ENCODE assay signal across 19 cellular contexts in genomic region chr1:165793951-165794350, GRCh38. TPM values are rescaled to one million over a fixed set of nuclear protein-coding genes. Genes with fewer than 3 reads are reported as not detected.
DNase-seq lines count a peak whose midpoint lies in the region; ATAC-seq and TF ChIP-seq lines count a peak whose summit lies in the region.
"Had no signal": no experiment of that assay in that cellular context is flagged by ENCODE, and none has a peak within 500 bp of the region (broad histone marks: within the 10 kb centered on the region; RNA-seq: fewer than 3 reads in every experiment).

No MANE protein-coding gene starts in this region.

- H3K36me3 Mint-ChIP-seq in MCF 10A (ENCODE audit: insufficient read depth, unreplicated experiment) = peaks cover 4% of the 10 kb centered on the region
- H3K36me3 Mint-ChIP-seq: CD4-positive, CD25-positive, alpha-beta regulatory T cell had no signal

- no TSS peak for BruUV-seq in MCF 10A (replicated peaks; lab: Mats Ljungman, UMichigan)

- no peak overlapping the region for H3K27ac Mint-ChIP-seq in MCF 10A (ENCODE audit: low read depth, unreplicated experiment)
- H3K27ac Mint-ChIP-seq: B cell; CD4-positive, CD25-positive, alpha-beta regulatory T cell had no signal

- H3K4me3 ChIP-seq in breast epithelium (no peak overlapping the region), smooth muscle cell (no peak overlapping the region)
- H3K4me3 ChIP-seq: Peyer's patch had no signal

- H3K27me3 ChIP-seq in breast epithelium (no peaks in the 10 kb centered on the region), smooth muscle cell (ENCODE audit: low read depth) (no peaks in the 10 kb centered on the region)
- H3K27me3 ChIP-seq: Peyer's patch had no signal

- no peaks in the 10 kb centered on the region for H3K4me1 Mint-ChIP-seq in MCF 10A (ENCODE audit: insufficient read depth, unreplicated experiment)
- H3K4me1 Mint-ChIP-seq: B cell; CD4-positive, CD25-positive, alpha-beta regulatory T cell had no signal

- no peaks in the 10 kb centered on the region for H3K4me1 ChIP-seq in breast epithelium
- no peaks in the 10 kb centered on the region for H3K4me1 ChIP-seq in smooth muscle cell (ENCODE audit: low read depth)
- H3K4me1 ChIP-seq: Peyer's patch had no signal

- no peaks in the 10 kb centered on the region for H3K9me3 Mint-ChIP-seq in MCF 10A (ENCODE audit: unreplicated experiment)
- H3K9me3 Mint-ChIP-seq: CD4-positive, CD25-positive, alpha-beta regulatory T cell had no signal

- H3K27me3 Mint-ChIP-seq in MCF 10A (ENCODE audit: insufficient read depth, unreplicated experiment) = no peaks in the 10 kb centered on the region

- H3K36me3 ChIP-seq in breast epithelium (no peaks in the 10 kb centered on the region), smooth muscle cell (ENCODE audit: low read depth) (no peaks in the 10 kb centered on the region)
- H3K36me3 ChIP-seq: Peyer's patch had no signal

- CTCF ChIA-PET in MCF 10A (lab: Yijun Ruan, JAX) = interaction anchor here (0.6 to 0.7 kb wide), 5 partner anchors 21 to 1266 kb away, joined by 3 to 6 read pairs (median 3); no protein-coding TSS in a partner anchor

- H3K79me2 ChIP-seq in smooth muscle cell (ENCODE audit: low read depth) = no peaks in the 10 kb centered on the region

- H4K20me1 ChIP-seq in smooth muscle cell (ENCODE audit: low read depth) = no peaks in the 10 kb centered on the region

- POLR2A ChIA-PET in MCF 10A (lab: Yijun Ruan, JAX) = interaction anchor here (0.8 to 1.6 kb wide), 3 partner anchors 24 to 104 kb away, joined by 3 to 12 read pairs (median 5); partner anchors contain the start of gene TMCO1

- TF ChIP-seq POLR2A in breast epithelium (IDR thresholded peaks at IDR 0.05) = no peak

- TF ChIP-seq CTCF in MCF 10A (IDR thresholded peaks at IDR 0.05; ENCODE audit: unreplicated experiment) (no peak), breast epithelium (IDR thresholded peaks at IDR 0.05) (no peak), smooth muscle cell (IDR thresholded peaks at IDR 0.05; ENCODE audit: borderline replicate concordance, insufficient read depth, poor library complexity, severe bottlenecking) (no peak), GM20000 (IDR thresholded peaks at IDR 0.05; ENCODE audit: extremely low read depth, missing control alignments) (no peak)

- intact Hi-C loops in MCF 10A (cut with micrococcal nuclease) (no loop called here), breast epithelium (cut with DNase I; ENCODE audit: low total_unique reads) (no loop called here)

- ATAC-seq in GM19452 (IDR thresholded peaks at IDR 0.05; ENCODE audit: unreplicated experiment) = no peak

- no peak overlapping the region for H3K4me2 ChIP-seq in smooth muscle cell

- H3K4me3 Mint-ChIP-seq in MCF 10A (ENCODE audit: unreplicated experiment) = no peak overlapping the region
- H3K4me3 Mint-ChIP-seq: B cell; CD4-positive, CD25-positive, alpha-beta regulatory T cell had no signal

- no peaks in the 10 kb centered on the region for H3F3A ChIP-seq in smooth muscle cell (ENCODE audit: low read depth)

- DNase-seq in MCF 10A (ENCODE audit: unreplicated experiment) (peak; percentile 49), breast epithelium (ENCODE audit: low spot score in 2 of 2) (no peak), amniotic epithelial cell (ENCODE audit: low read depth) (peak; percentile 48), fibroblast of gingiva (ENCODE audit: low read depth) (peak; percentile 17), smooth muscle cell (lab: John Stamatoyannopoulos, UW; ENCODE audit: unreplicated experiment) (no peak), GM20000 (ENCODE audit: low spot score) (no peak), dedifferentiated amniotic fluid mesenchymal stem cell (ENCODE audit: extremely low spot score) (no peak)
- DNase-seq: CD4-positive, CD25-positive, alpha-beta regulatory T cell; DMS153; EL; KBM-7; NCI-H1417 treated with DMSO at 0.1 percent for 48 hours; NCI-H2029; NCI-H526; Peyer's patch; Right ventricle myocardium superior had no signal

- WGBS in smooth muscle cell (ENCODE audit: low lambda C conversion rate) = 73% methylated on average over 2 of the region's 2 CpGs

- no peak overlapping the region for H3K9ac ChIP-seq in smooth muscle cell (ENCODE audit: low read depth)

- H2AFZ ChIP-seq in smooth muscle cell (ENCODE audit: low read depth) = no peak overlapping the region

- H3K27ac ChIP-seq in breast epithelium (no peak overlapping the region), smooth muscle cell (ENCODE audit: low read depth) (no peak overlapping the region)
- H3K27ac ChIP-seq: 22Rv1, Peyer's patch had no signal

- H3K9me3 ChIP-seq in breast epithelium = no peaks in the 10 kb centered on the region
- no peaks in the 10 kb centered on the region for H3K9me3 ChIP-seq in smooth muscle cell (replicated peaks; ENCODE audit: low read depth)
- H3K9me3 ChIP-seq: Peyer's patch had no signal

RNA-seq across cellular contexts. Expression of gene TMCO1, which starts 25.3 kb away (rescaled TPM):
- total RNA-seq in MCF 10A (2022) (158 and 202 TPM in 2 replicates), breast epithelium (10 to 100 TPM; 57.1 to 89.4 (median 68.8) TPM), smooth muscle cell (146 and 149 TPM in 2 replicates)
- 135 TPM in 2 replicates for polyA plus RNA-seq in smooth muscle cell

RNA-seq across cellular contexts. Expression of gene UCK2, which starts 33.5 kb away (rescaled TPM):
- 108 and 144 TPM in 2 replicates for total RNA-seq in MCF 10A (2022)
- total RNA-seq in breast epithelium = 10 to 100 TPM; 13.6 to 51.1 (median 45.9) TPM
- 27.5 and 39.5 TPM in 2 replicates for total RNA-seq in smooth muscle cell
- polyA plus RNA-seq in smooth muscle cell = 32.6 and 37.5 TPM in 2 replicates

Comparison
In these comparisons a context has a peak if more than half of its experiments do, and no peak if none do; other contexts are left out.
1. DNase-seq: peak in MCF 10A (single experiment), amniotic epithelial cell (single experiment) and fibroblast of gingiva (single experiment); none in breast epithelium (0 of 2), smooth muscle cell (single experiment), GM20000 (single experiment) and dedifferentiated amniotic fluid mesenchymal stem cell (single experiment).